In the genomic region with DNA sequence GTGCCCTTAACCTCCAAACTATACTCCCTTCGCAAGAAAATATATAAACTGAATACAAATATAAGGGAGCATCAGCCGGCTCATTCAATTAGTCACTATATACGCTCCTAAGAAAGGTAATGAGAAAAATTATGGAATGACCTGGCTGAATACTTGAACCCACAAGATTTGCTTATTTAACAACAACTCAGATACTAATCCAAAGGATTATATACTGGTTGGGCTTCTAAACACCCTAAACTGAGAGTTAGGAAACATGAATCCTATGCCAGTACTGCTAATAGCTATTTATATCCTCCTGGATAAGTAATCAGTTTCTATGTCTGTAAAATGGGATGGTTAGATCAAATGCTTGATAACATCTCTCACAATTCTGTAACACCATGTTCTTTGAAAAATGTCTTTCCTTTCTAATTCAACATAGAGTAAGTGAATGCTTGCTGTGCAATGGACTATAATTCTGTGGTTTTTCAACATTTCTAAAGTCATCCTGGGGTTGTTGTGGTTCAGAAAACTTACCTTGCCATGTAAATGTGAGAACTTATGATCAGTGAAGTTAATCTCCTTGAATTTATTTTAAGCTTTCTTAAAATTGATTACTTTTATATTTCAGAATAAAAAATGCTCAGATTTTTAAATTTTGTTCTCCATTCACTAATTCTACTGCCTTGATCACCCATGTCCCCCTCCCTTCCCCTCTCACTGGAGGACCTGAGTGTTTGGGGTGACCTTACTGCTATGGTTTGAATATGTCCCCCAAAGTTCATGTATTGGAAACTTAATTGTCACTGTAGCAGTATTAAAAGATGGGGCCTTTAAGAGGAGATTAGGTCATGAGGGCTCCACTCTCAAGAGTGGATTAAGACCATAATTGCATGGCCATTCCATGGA, we compare ENCODE assay signal across 12 cellular contexts. TPM values are rescaled to one million over a fixed set of nuclear protein-coding genes. Genes with fewer than 3 reads are reported as not detected.
A peak's percentile ranks its signal among the peaks of the same experiment; 100 is the strongest.
DNase-seq lines count a peak whose midpoint lies in the region; ATAC-seq and TF ChIP-seq lines count a peak whose summit lies in the region.
"Had no signal": no experiment of that assay in that cellular context is flagged by ENCODE, and none has a peak within 500 bp of the region (broad histone marks: within the 10 kb centered on the region; RNA-seq: fewer than 3 reads in every experiment).

No MANE protein-coding gene starts in this region.

- ATAC-seq in GM19397 (IDR thresholded peaks at IDR 0.05; ENCODE audit: unreplicated experiment) (peak; percentile 35), T-helper 17 cell (peak; percentile 19), gastroesophageal sphincter (no peak), GM19351 (IDR thresholded peaks at IDR 0.05; ENCODE audit: unreplicated experiment) (no peak)

- H3K36me3 Mint-ChIP-seq in T-helper 17 cell (ENCODE audit: low read depth), result no peaks in the 10 kb centered on the region

- no peaks in the 10 kb centered on the region for H3K27me3 ChIP-seq in ACC112 (ENCODE audit: insufficient read depth, low read length)
- no peaks in the 10 kb centered on the region for H3K27me3 ChIP-seq in gastroesophageal sphincter
- H3K27me3 ChIP-seq in tibial artery, result no peaks in the 10 kb centered on the region
- H3K27me3 ChIP-seq in HAP-1 (ENCODE audit: low read depth), result no peaks in the 10 kb centered on the region

- peaks cover 37% of the 10 kb centered on the region for H3K4me1 Mint-ChIP-seq in T-helper 17 cell

- H3K27ac Mint-ChIP-seq in T-helper 17 cell, result peak overlapping the region; percentile 51

- in situ Hi-C loops in HAP-1 (cut with MboI; ENCODE audit: low sequenced_read_pairs), result no loop called here

- no peak for DNase-seq in T-helper 17 cell
- no peak for DNase-seq in tibial artery
- DNase-seq in NCI-H1092 (lab: John Stamatoyannopoulos, UW), result no peak
- DNase-seq in HAP-1 (ENCODE audit: low spot score in 2 of 2), result no peak
- DNase-seq: KBM-7; NCI-H187 treated with DMSO at 0.1 percent for 48 hours; stimulated activated CD4-positive, alpha-beta T cell treated with anti-CD3 and anti-CD28 coated beads, Interleukin-2, amount 100 ng/mL, for 24 hours had no signal

- H3K9me3 ChIP-seq in T-helper 17 cell (ENCODE audit: control insufficient read depth, low read length, poor library complexity, severe bottlenecking), result peaks cover 2% of the 10 kb centered on the region
- no peaks in the 10 kb centered on the region for H3K9me3 ChIP-seq in gastroesophageal sphincter
- no peaks in the 10 kb centered on the region for H3K9me3 ChIP-seq in tibial artery
- no peaks in the 10 kb centered on the region; the same call in 1 of the 2 replicates for H3K9me3 ChIP-seq in HAP-1

- peaks cover 28% of the 10 kb centered on the region for H3K36me3 ChIP-seq in ACC112 (ENCODE audit: insufficient read depth, low read length)
- no peaks in the 10 kb centered on the region for H3K36me3 ChIP-seq in gastroesophageal sphincter
- no peaks in the 10 kb centered on the region for H3K36me3 ChIP-seq in tibial artery
- no peaks in the 10 kb centered on the region for H3K36me3 ChIP-seq in HAP-1 (replicated peaks)

- no peak for TF ChIP-seq EP300 in gastroesophageal sphincter (IDR thresholded peaks at IDR 0.05)

- WGBS in gastroesophageal sphincter (ENCODE audit: low coverage in 1 of 2), 2 donors, result 78 to 87% methylated on average over 3 of the region's 3 CpGs

- H3K4me3 Mint-ChIP-seq in T-helper 17 cell, result peak overlapping the region; percentile 31

- no peak for TF ChIP-seq CTCF in gastroesophageal sphincter (IDR thresholded peaks at IDR 0.05)
- TF ChIP-seq CTCF in tibial artery (IDR thresholded peaks at IDR 0.05), result no peak

- H3K4me3 ChIP-seq in ACC112 (ENCODE audit: low read depth, low read length) (no peak overlapping the region), gastroesophageal sphincter (no peak overlapping the region), tibial artery (no peak overlapping the region), HAP-1 (no peak overlapping the region)

- H3K79me2 ChIP-seq in ACC112 (ENCODE audit: control insufficient read depth, insufficient read depth, low read length, unreplicated experiment), result peaks cover 59% of the 10 kb centered on the region

- H3K27ac ChIP-seq in ACC112 (ENCODE audit: low read depth, low read length), result peak overlapping the region; percentile 84; the same call in 1 of the 2 replicates
- peak overlapping the region in 3 of 4 donors; percentile 23 to 75 (median 72) for H3K27ac ChIP-seq in gastroesophageal sphincter
- H3K27ac ChIP-seq in tibial artery, result no peak overlapping the region

- H3K4me1 ChIP-seq in ACC112 (ENCODE audit: control insufficient read depth, insufficient read depth, low read length, unreplicated experiment), result peaks cover 40% of the 10 kb centered on the region
- H3K4me1 ChIP-seq in gastroesophageal sphincter, result peaks cover 15 to 75% (median 18%) of the 10 kb centered on the region in 3 donors
- peaks cover 0 to 67% (median 17%) of the 10 kb centered on the region in 4 donors for H3K4me1 ChIP-seq in tibial artery
- peaks cover 5% of the 10 kb centered on the region; the same call in 1 of the 2 replicates for H3K4me1 ChIP-seq in HAP-1

- TF ChIP-seq POLR2A in gastroesophageal sphincter (IDR thresholded peaks at IDR 0.05), result no peak

- H2AFZ ChIP-seq in ACC112 (ENCODE audit: low read length, unreplicated experiment), result no peak overlapping the region

- intact Hi-C loops in tibial artery (cut with DNase I; ENCODE audit: low total_unique reads), result no loop called here

- no peaks in the 10 kb centered on the region for H3K27me3 Mint-ChIP-seq in T-helper 17 cell
- H3K27me3 Mint-ChIP-seq: progenitor cell of endocrine pancreas had no signal

RNA-seq across cellular contexts. Expression of gene DUSP10, which starts 14.5 kb away (rescaled TPM):
- total RNA-seq in T-helper 17 cell, result 100 to 1,000 TPM in 1 of 2 donors, 10 to 100 TPM in 1; 95.6 to 107 TPM
- 10 to 100 TPM in 1 of 4 donors, 1 to 10 TPM in 3; 3.5 to 12.0 (median 5.3) TPM for total RNA-seq in gastroesophageal sphincter

Comparison
In these comparisons a context has a peak if more than half of its experiments do, and no peak if none do; other contexts are left out.
1. H3K27ac ChIP-seq: peak in ACC112 (single experiment) and gastroesophageal sphincter (3 of 4); none in tibial artery (0 of 2).
2. ATAC-seq: peak in GM19397 (single experiment) and T-helper 17 cell (single experiment); none in gastroesophageal sphincter (single experiment) and GM19351 (single experiment).
3. RNA of gene DUSP10, which starts 14.5 kb away (total RNA-seq): 95.6 to 107 TPM in T-helper 17 cell; 3.5 to 12.0 TPM in gastroesophageal sphincter; every median in the first group is over 4 times any median in the second.